ENCODE assay signal across 12 cellular contexts in genomic region chr5:179606910-179607448, GRCh38. TPM values are rescaled to one million over a fixed set of nuclear protein-coding genes. Genes with fewer than 3 reads are reported as not detected.
DNase-seq lines count a peak whose midpoint lies in the region; ATAC-seq and TF ChIP-seq lines count a peak whose summit lies in the region.
"Had no signal": no experiment of that assay in that cellular context is flagged by ENCODE, and none has a peak within 500 bp of the region (broad histone marks: within the 10 kb centered on the region; RNA-seq: fewer than 3 reads in every experiment).

No MANE protein-coding gene starts in this region.

- H3K9me3 Mint-ChIP-seq in T-helper 1 cell treated with Interleukin-12 subunit alpha and Interleukin-12 subunit beta and Interleukin-4 antibody, amounts not matched to agents 30 μg/mL and 1 μg/mL, for 36 hours, result no peaks in the 10 kb centered on the region

- H3F3A ChIP-seq in smooth muscle cell (ENCODE audit: low read depth), result peaks cover 41% of the 10 kb centered on the region

- no peak for TF ChIP-seq POLR2A in gastroesophageal sphincter (IDR thresholded peaks at IDR 0.05)

- intact Hi-C loops in sciatic nerve (cut with DNase I), result no loop called here

- no peak overlapping the region for H3K4me2 ChIP-seq in smooth muscle cell

- DNase-seq in T-helper 1 cell (no peak), RWPE1 (ENCODE audit: low spot score) (no peak), sciatic nerve (ENCODE audit: low spot score) (peak; percentile 44), smooth muscle cell (lab: John Stamatoyannopoulos, UW; ENCODE audit: unreplicated experiment) (no peak)
- DNase-seq in stimulated activated CD4-positive, alpha-beta T cell treated with anti-CD3 and anti-CD28 coated beads, Interleukin-4, amount 100 ng/mL, for 24 hours, result no peak
- no peak for DNase-seq in stimulated activated CD4-positive, alpha-beta T cell treated with anti-CD3 and anti-CD28 coated beads, Interleukin-4, amount 100 ng/mL, for 4 hours
- DNase-seq: activated CD4-positive, alpha-beta T cell treated with anti-CD3 and anti-CD28 coated beads for 48 hours; GDM1; NCI-H1417 had no signal

- H3K4me1 Mint-ChIP-seq in T-helper 1 cell treated with Interleukin-12 subunit alpha and Interleukin-12 subunit beta and Interleukin-4 antibody, amounts not matched to agents 30 μg/mL and 1 μg/mL, for 36 hours (ENCODE audit: low read depth), result peaks cover 32% of the 10 kb centered on the region

- WGBS in gastroesophageal sphincter (ENCODE audit: low coverage in 1 of 2), 2 donors, result 44 to 68% methylated on average over 3 to 6 of the region's 15 CpGs
- WGBS in smooth muscle cell (ENCODE audit: low lambda C conversion rate), result 92% methylated on average over 15 of the region's 15 CpGs

- POLR2A ChIA-PET in RWPE1 (lab: Yijun Ruan, JAX; ENCODE audit: low non-redundant PET), result no interaction called here

- H3K27me3 Mint-ChIP-seq in T-helper 1 cell treated with Interleukin-12 subunit alpha and Interleukin-12 subunit beta and Interleukin-4 antibody, amounts not matched to agents 30 μg/mL and 1 μg/mL, for 36 hours (ENCODE audit: low read depth), result no peaks in the 10 kb centered on the region

- H3K27ac Mint-ChIP-seq in T-helper 1 cell treated with Interleukin-12 subunit alpha and Interleukin-12 subunit beta and Interleukin-4 antibody, amounts not matched to agents 30 μg/mL and 1 μg/mL, for 36 hours, result peak overlapping the region; percentile 36

- H3K4me1 ChIP-seq in gastroesophageal sphincter (peaks cover 0 to 85% (median 26%) of the 10 kb centered on the region in 3 donors), smooth muscle cell (ENCODE audit: low read depth) (no peaks in the 10 kb centered on the region)

- H3K4me3 ChIP-seq in gastroesophageal sphincter (no peak overlapping the region), smooth muscle cell (no peak overlapping the region)
- H3K4me3 ChIP-seq: prostate gland had no signal

- TF ChIP-seq CTCF in RWPE1 (conservative IDR thresholded peaks at IDR 0.05; ENCODE audit: low read depth) (no peak), gastroesophageal sphincter (IDR thresholded peaks at IDR 0.05) (no peak), smooth muscle cell (IDR thresholded peaks at IDR 0.05; ENCODE audit: borderline replicate concordance, insufficient read depth, poor library complexity, severe bottlenecking) (no peak)

- no peak overlapping the region for H3K4me3 Mint-ChIP-seq in T-helper 1 cell treated with Interleukin-12 subunit alpha and Interleukin-12 subunit beta and Interleukin-4 antibody, amounts not matched to agents 30 μg/mL and 1 μg/mL, for 36 hours

- H3K36me3 ChIP-seq in gastroesophageal sphincter (peaks cover 0 to 91% of the 10 kb centered on the region in 2 donors), smooth muscle cell (ENCODE audit: low read depth) (no peaks in the 10 kb centered on the region)

- peak overlapping the region; percentile 69 for H3K27ac ChIP-seq in RWPE1
- H3K27ac ChIP-seq in gastroesophageal sphincter, result peak overlapping the region in 3 of 4 donors; percentile 76 to 78 (median 77)
- H3K27ac ChIP-seq in smooth muscle cell (ENCODE audit: low read depth), result no peak overlapping the region

- H3K9me3 ChIP-seq in gastroesophageal sphincter (no peaks in the 10 kb centered on the region), smooth muscle cell (replicated peaks; ENCODE audit: low read depth) (no peaks in the 10 kb centered on the region)
- H3K9me3 ChIP-seq: prostate gland had no signal

- H3K79me2 ChIP-seq in smooth muscle cell (ENCODE audit: low read depth), result no peaks in the 10 kb centered on the region

- CTCF ChIA-PET in RWPE1 (lab: Yijun Ruan, JAX), result interaction anchor here (0.5 kb wide), 1 partner anchor 824 kb away, joined by 3 read pairs; no protein-coding TSS in a partner anchor

- ATAC-seq in gastroesophageal sphincter, result no peak
- peak; percentile 3 for ATAC-seq in sciatic nerve

- peaks cover 70% of the 10 kb centered on the region for H4K20me1 ChIP-seq in smooth muscle cell (ENCODE audit: low read depth)

- no peak overlapping the region for H2AFZ ChIP-seq in smooth muscle cell (ENCODE audit: low read depth)

- H3K27me3 ChIP-seq in gastroesophageal sphincter (no peaks in the 10 kb centered on the region), smooth muscle cell (ENCODE audit: low read depth) (no peaks in the 10 kb centered on the region)

- peaks cover 37% of the 10 kb centered on the region for H3K36me3 Mint-ChIP-seq in T-helper 1 cell treated with Interleukin-12 subunit alpha and Interleukin-12 subunit beta and Interleukin-4 antibody, amounts not matched to agents 30 μg/mL and 1 μg/mL, for 36 hours (ENCODE audit: low read depth)

- H3K9ac ChIP-seq in smooth muscle cell (ENCODE audit: low read depth), result no peak overlapping the region

- no peak for TF ChIP-seq EP300 in gastroesophageal sphincter (IDR thresholded peaks at IDR 0.05)

RNA-seq across cellular contexts. Expression of gene HNRNPH1, which starts 16.5 kb away (rescaled TPM):
- total RNA-seq in gastroesophageal sphincter, result 100 to 1,000 TPM; 250 to 604 (median 331) TPM
- 673 TPM for total RNA-seq in sciatic nerve
- 384 and 421 TPM in 2 replicates for total RNA-seq in smooth muscle cell
- 60.9 and 95.9 TPM in 2 replicates for polyA plus RNA-seq in smooth muscle cell

RNA-seq across cellular contexts. Expression of gene RUFY1, which starts 56.6 kb away (rescaled TPM):
- 10 to 100 TPM; 38.1 to 59.0 (median 54.8) TPM for total RNA-seq in gastroesophageal sphincter
- total RNA-seq in sciatic nerve, result 52.1 TPM
- total RNA-seq in smooth muscle cell, result 26.4 and 41.6 TPM in 2 replicates
- polyA plus RNA-seq in smooth muscle cell, result 23.8 and 30.3 TPM in 2 replicates
